In the genomic region with DNA sequence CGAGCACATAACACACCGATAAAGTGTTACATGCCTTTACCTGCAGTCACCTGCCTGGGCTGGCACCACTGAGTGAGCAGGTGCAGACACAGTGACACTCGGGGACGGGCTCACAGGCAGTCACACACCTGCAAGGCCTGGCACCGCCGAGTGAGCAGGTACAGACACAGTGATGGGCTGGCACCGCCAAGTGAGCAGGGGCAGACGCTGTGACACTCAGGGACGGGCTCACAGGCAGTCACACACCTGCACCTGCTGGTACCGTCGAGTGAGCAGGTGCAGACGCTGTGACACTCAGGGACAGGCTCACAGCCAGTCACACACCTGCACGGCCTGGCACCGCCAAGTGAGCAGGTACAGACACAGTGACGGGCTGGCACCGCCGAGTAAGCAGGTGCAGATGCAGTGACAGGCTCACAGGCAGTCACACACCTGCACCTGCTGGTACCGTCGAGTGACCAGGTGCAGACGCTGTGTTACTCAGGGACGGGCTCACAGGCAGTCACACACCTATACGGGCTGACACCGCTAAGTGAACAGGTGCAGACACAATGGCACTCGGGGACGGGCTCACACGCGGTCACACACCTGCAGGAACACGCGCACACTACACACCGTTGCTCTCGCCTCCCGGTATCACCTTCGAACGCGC, we compare ENCODE assay signal across 1 cellular context.
TF ChIP-seq lines count a peak whose summit lies in the region.

No MANE protein-coding gene starts in this region.

TF ChIP-seq in IMR-90, 13 proteins besides CTCF, POLR2A, EP300 and RAD21:
- TF ChIP-seq FOS (IDR thresholded peaks at IDR 0.05; ENCODE audit: low read depth, low read length) = no peak
- TF ChIP-seq NFE2L2 (IDR thresholded peaks at IDR 0.05; ENCODE audit: low read depth, low read length) = no peak
- TF ChIP-seq, protein P1, sequence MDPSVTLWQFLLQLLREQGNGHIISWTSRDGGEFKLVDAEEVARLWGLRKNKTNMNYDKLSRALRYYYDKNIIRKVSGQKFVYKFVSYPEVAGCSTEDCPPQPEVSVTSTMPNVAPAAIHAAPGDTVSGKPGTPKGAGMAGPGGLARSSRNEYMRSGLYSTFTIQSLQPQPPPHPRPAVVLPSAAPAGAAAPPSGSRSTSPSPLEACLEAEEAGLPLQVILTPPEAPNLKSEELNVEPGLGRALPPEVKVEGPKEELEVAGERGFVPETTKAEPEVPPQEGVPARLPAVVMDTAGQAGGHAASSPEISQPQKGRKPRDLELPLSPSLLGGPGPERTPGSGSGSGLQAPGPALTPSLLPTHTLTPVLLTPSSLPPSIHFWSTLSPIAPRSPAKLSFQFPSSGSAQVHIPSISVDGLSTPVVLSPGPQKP (IDR thresholded peaks at IDR 0.05; ENCODE audit: borderline replicate concordance, low read depth, low read length) = no peak
- TF ChIP-seq, protein P2, sequence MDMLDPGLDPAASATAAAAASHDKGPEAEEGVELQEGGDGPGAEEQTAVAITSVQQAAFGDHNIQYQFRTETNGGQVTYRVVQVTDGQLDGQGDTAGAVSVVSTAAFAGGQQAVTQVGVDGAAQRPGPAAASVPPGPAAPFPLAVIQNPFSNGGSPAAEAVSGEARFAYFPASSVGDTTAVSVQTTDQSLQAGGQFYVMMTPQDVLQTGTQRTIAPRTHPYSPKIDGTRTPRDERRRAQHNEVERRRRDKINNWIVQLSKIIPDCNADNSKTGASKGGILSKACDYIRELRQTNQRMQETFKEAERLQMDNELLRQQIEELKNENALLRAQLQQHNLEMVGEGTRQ (IDR thresholded peaks at IDR 0.05; ENCODE audit: low read depth, low read length) = no peak
- no peak for TF ChIP-seq SMC3 (IDR thresholded peaks at IDR 0.05; ENCODE audit: low read depth, low read length)
- TF ChIP-seq CHD1 (IDR thresholded peaks at IDR 0.05; ENCODE audit: low read depth, low read length) = no peak
- no peak for TF ChIP-seq BHLHE40 (IDR thresholded peaks at IDR 0.05; ENCODE audit: low read depth, low read length)
- no peak for TF ChIP-seq RCOR1 (IDR thresholded peaks at IDR 0.05; ENCODE audit: insufficient replicate concordance, low read length)
- no peak for TF ChIP-seq MAFK (IDR thresholded peaks at IDR 0.05; ENCODE audit: low read depth, low read length)
- no peak for TF ChIP-seq MAZ (IDR thresholded peaks at IDR 0.05; ENCODE audit: borderline replicate concordance, low read depth, low read length)
- TF ChIP-seq RFX5 (IDR thresholded peaks at IDR 0.05; ENCODE audit: low read depth, low read length) = no peak
- TF ChIP-seq MXI1 (IDR thresholded peaks at IDR 0.05; ENCODE audit: borderline replicate concordance, low read depth, low read length) = no peak
- no peak for TF ChIP-seq CEBPB (IDR thresholded peaks at IDR 0.05; ENCODE audit: low read depth, low read length)
